In genomic region chr6:33742092-33742491, GRCh38 we compare ENCODE assay signal across 2 cellular contexts.
TF ChIP-seq lines count a peak whose summit lies in the region.

No MANE protein-coding gene starts in this region.

TF ChIP-seq in IMR-90, 13 proteins besides CTCF, POLR2A, EP300 and RAD21:
- TF ChIP-seq ELK1 (IDR thresholded peaks at IDR 0.05; ENCODE audit: borderline replicate concordance, low read depth, low read length) (no peak), USF2 (IDR thresholded peaks at IDR 0.05; ENCODE audit: low read depth, low read length) (peak; percentile 50)

TF ChIP-seq in K562, 482 proteins besides CTCF, POLR2A, EP300 and RAD21:
- no peak for TF ChIP-seq EP400 (IDR thresholded peaks at IDR 0.05)
- TF ChIP-seq ZNF695 (CRISPR knock-in tag; IDR thresholded peaks at IDR 0.05), result no peak
- TF ChIP-seq RBM25 (IDR thresholded peaks at IDR 0.05; ENCODE audit: low read depth, low read length, severe bottlenecking), result no peak
- TF ChIP-seq ZNF740 (CRISPR knock-in tag; IDR thresholded peaks at IDR 0.05), result no peak
- TF ChIP-seq ZNF740 (tag; IDR thresholded peaks at IDR 0.05), result no peak
- TF ChIP-seq RAD51 (IDR thresholded peaks at IDR 0.05; ENCODE audit: borderline replicate concordance, low read depth), result peak; percentile 59
- TF ChIP-seq TFAP4 (CRISPR knock-in tag; IDR thresholded peaks at IDR 0.05; ENCODE audit: borderline replicate concordance), result no peak
- no peak for TF ChIP-seq ETS1 (conservative IDR thresholded peaks at IDR 0.05; ENCODE audit: control insufficient read depth, low read depth, low read length)
- TF ChIP-seq MGA (IDR thresholded peaks at IDR 0.05), result peak; percentile 51; the same call in 1 of the 2 replicates
- TF ChIP-seq POLR2B (IDR thresholded peaks at IDR 0.05; ENCODE audit: low read depth, partially characterized antibody), result no peak
- TF ChIP-seq VEZF1 (CRISPR knock-in tag; IDR thresholded peaks at IDR 0.05), result no peak
- TF ChIP-seq E2F6 (IDR thresholded peaks at IDR 0.05; ENCODE audit: borderline replicate concordance in 1 of 2, extremely low read depth in 1 of 2, insufficient read depth in 1 of 2, insufficient read length in 1 of 2, low read depth in 1 of 2, low read length in 1 of 2, poor library complexity in 1 of 2, severe bottlenecking in 1 of 2), result peak in 1 of 2 experiments; percentile 49
- no peak for TF ChIP-seq RBBP5 (IDR thresholded peaks at IDR 0.05; ENCODE audit: borderline replicate concordance, insufficient read depth, low read length, poor library complexity, severe bottlenecking)
- peak; percentile 77 for TF ChIP-seq USF2 (CRISPR knock-in tag; IDR thresholded peaks at IDR 0.05)
- no peak for TF ChIP-seq NR2C1 (IDR thresholded peaks at IDR 0.05)
- no peak for TF ChIP-seq NR2C1 (tag; IDR thresholded peaks at IDR 0.05)
- TF ChIP-seq NRF1 (conservative IDR thresholded peaks at IDR 0.05 in 1 of 2, IDR thresholded peaks at IDR 0.05 in 1 of 2), result peak in 1 of 2 experiments; percentile 32; a peak in 1 of 4 replicates
- TF ChIP-seq USF1 (CRISPR knock-in tag; IDR thresholded peaks at IDR 0.05), result peak; percentile 84
- TF ChIP-seq SMARCC2 (IDR thresholded peaks at IDR 0.05; ENCODE audit: low read depth), result no peak
- no peak for TF ChIP-seq BRD4 (IDR thresholded peaks at IDR 0.05)
- no peak for TF ChIP-seq CLOCK (CRISPR knock-in tag; IDR thresholded peaks at IDR 0.05; ENCODE audit: borderline replicate concordance)
- peak; percentile 83 for TF ChIP-seq L3MBTL2 (IDR thresholded peaks at IDR 0.05)
